In genomic region chr4:9691221-9692065, GRCh38 we compare ENCODE assay signal across 8 cellular contexts.
DNase-seq lines count a peak whose midpoint lies in the region; ATAC-seq and TF ChIP-seq lines count a peak whose summit lies in the region.

No MANE protein-coding gene starts in this region.

- no peak for TF ChIP-seq CTCF in BJ (IDR thresholded peaks at IDR 0.05; ENCODE audit: insufficient read depth, low read depth, low read length)

- H3K36me3 ChIP-seq in BJ (ENCODE audit: control insufficient read depth, insufficient read depth, low read length), result no peaks in the 10 kb centered on the region

- POLR2A ChIA-PET in BJ (lab: Charles Lee), result interaction anchor here (0.6 to 0.7 kb wide), 2 partner anchors 10 to 914 kb away, joined by 3 to 7 read pairs; no protein-coding TSS in a partner anchor

- CTCF ChIA-PET in BJ (lab: Yijun Ruan, JAX), result interaction anchor here (0.9 to 1.2 kb wide), 2 partner anchors 12 to 155 kb away, joined by 3 to 5 read pairs; no protein-coding TSS in a partner anchor

- H3K4me1 ChIP-seq in mononuclear cell (ENCODE audit: insufficient read depth, low read length), result peaks cover 4% of the 10 kb centered on the region

- peak overlapping the region; percentile 50 for H3K4me3 ChIP-seq in BJ (ENCODE audit: low read depth, low read length)
- H3K4me3 ChIP-seq in mononuclear cell (ENCODE audit: low read length), result peak overlapping the region; percentile 45

- ATAC-seq in GM19438 (IDR thresholded peaks at IDR 0.05; ENCODE audit: low read depth, unreplicated experiment) (peak; percentile 100), HG03565 (IDR thresholded peaks at IDR 0.05; ENCODE audit: unreplicated experiment) (peak; percentile 100)

- H3K27ac ChIP-seq in epithelial cell of prostate, result no peak overlapping the region

- no peaks in the 10 kb centered on the region for H3K9me3 ChIP-seq in mononuclear cell (ENCODE audit: low read depth, low read length)

- peak; percentile 24 for DNase-seq in BJ (ENCODE audit: low read depth)
- peak; percentile 89 to 95 for DNase-seq in NOMO-1 (lab: John Stamatoyannopoulos, UW; ENCODE audit: unreplicated experiment in 2 of 2)
- peak; percentile 73 for DNase-seq in activated T-cell treated with anti-CD3 and anti-CD28 coated beads for 4 hours
- DNase-seq in epithelial cell of prostate (ENCODE audit: low read depth, low spot score), result peak; percentile 56
- DNase-seq in stimulated activated CD8-positive, alpha-beta memory T cell treated with anti-CD3 and anti-CD28 coated beads, Interleukin-15, amount 100 ng/mL, for 48 hours (ENCODE audit: low read depth in 2 of 2), result peak; percentile 84 to 88

- H3K27me3 ChIP-seq in BJ (ENCODE audit: control insufficient read depth, insufficient read depth, low read length) (no peaks in the 10 kb centered on the region), mononuclear cell (ENCODE audit: insufficient read depth, low read length) (no peaks in the 10 kb centered on the region)

Comparison
In these comparisons a context has a peak if more than half of its experiments do, and no peak if none do; other contexts are left out.
1. DNase-seq: peak in every context shown above with its lines; median percentile 92 in NOMO-1; 86 in stimulated activated CD8-positive, alpha-beta memory T cell treated with anti-CD3 and anti-CD28 coated beads, Interleukin-15, amount 100 ng/mL, for 48 hours; 73 in activated T-cell treated with anti-CD3 and anti-CD28 coated beads for 4 hours; 56 in epithelial cell of prostate; 24 in BJ.